Comparison of ENCODE assay signal across 15 cellular contexts in the genomic region with DNA sequence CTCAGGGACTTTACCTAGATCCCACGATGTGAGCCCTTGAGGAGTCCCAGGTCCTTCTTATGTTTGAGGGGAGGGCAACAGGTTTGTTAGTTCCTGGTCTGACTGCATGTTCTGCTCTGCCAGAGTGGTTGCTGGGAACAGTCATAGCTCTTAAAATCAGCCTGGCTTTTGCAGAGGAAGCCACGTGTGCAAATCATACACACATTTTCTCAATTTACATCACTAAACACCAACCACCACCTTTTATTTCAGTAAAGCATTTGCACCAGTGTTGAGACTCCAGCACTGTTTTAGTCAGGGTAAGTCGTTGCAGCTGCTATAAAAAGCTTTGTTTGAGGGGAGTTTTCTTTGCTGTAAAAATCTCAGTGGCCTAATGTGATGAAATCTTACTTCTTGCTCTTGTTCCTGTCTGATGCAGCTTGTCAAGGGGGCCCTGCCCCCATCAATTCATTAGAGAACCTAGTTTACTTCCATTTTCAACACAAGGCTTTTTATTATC.
DNase-seq lines count a peak whose midpoint lies in the region; ATAC-seq and TF ChIP-seq lines count a peak whose summit lies in the region.
"Had no signal": no experiment of that assay in that cellular context is flagged by ENCODE, and none has a peak within 500 bp of the region (broad histone marks: within the 10 kb centered on the region; RNA-seq: fewer than 3 reads in every experiment).

No MANE protein-coding gene starts in this region.

- H3K27ac ChIP-seq in GM23248, result no peak overlapping the region

- no peaks in the 10 kb centered on the region for H3K9me3 ChIP-seq in GM23248 (ENCODE audit: low read depth)

- H3K4me1 ChIP-seq in GM23248 (ENCODE audit: insufficient read depth), result no peaks in the 10 kb centered on the region

- no peaks in the 10 kb centered on the region for H3F3A ChIP-seq in GM23248 (ENCODE audit: insufficient read depth)

- H3K27me3 Mint-ChIP-seq in chondrocyte (ENCODE audit: low read depth), result no peaks in the 10 kb centered on the region
- H3K27me3 Mint-ChIP-seq: CD4-positive, alpha-beta memory T cell had no signal

- H2AFZ ChIP-seq in GM23248, result peak overlapping the region; percentile 46

- H4K20me1 ChIP-seq in GM23248 (ENCODE audit: insufficient read depth), result no peaks in the 10 kb centered on the region

- WGBS in GM23248 (ENCODE audit: low coverage in 1 of 2, low lambda C conversion rate in 2 of 2, missing lambda C conversion rate in 2 of 2), 2 experiments, result 41% methylated on average over 3 of the region's 3 CpGs

- DNase-seq in GM23248, result peak; percentile 6
- peak; percentile 29 for DNase-seq in KBM-7
- peak; percentile 3 for DNase-seq in fibroblast of mammary gland (ENCODE audit: low read depth)
- DNase-seq in HuH-7.5 (ENCODE audit: low spot score), result no peak
- DNase-seq in chondrocyte (ENCODE audit: low spot score), result no peak
- no peak for DNase-seq in activated effector memory CD4-positive, alpha-beta T cell treated with anti-CD3 and anti-CD28 coated beads, Interleukin-2, amount 50 U/mL, for 16 hours
- DNase-seq: CD4-positive, alpha-beta memory T cell; foreskin melanocyte; HFFc6; NCI-H2171; stimulated activated CD4-positive, alpha-beta T cell treated with anti-CD3 and anti-CD28 coated beads, Interleukin-2, amount 100 ng/mL, for 24 hours had no signal

- ATAC-seq in GM18517 (IDR thresholded peaks at IDR 0.05; ENCODE audit: unreplicated experiment) (peak; percentile 55), HG02571 (IDR thresholded peaks at IDR 0.05; ENCODE audit: unreplicated experiment) (no peak)
- ATAC-seq: HepG2, left lobe of liver had no signal

- H3K36me3 ChIP-seq in GM23248 (ENCODE audit: low read depth), result no peaks in the 10 kb centered on the region

- H3K27ac Mint-ChIP-seq in chondrocyte (ENCODE audit: unreplicated experiment), result no peak overlapping the region
- H3K27ac Mint-ChIP-seq: HFFc6 had no signal

- H3K4me2 ChIP-seq in GM23248 (ENCODE audit: unreplicated experiment), result no peak overlapping the region

- no peaks in the 10 kb centered on the region for H3K9me3 Mint-ChIP-seq in chondrocyte (ENCODE audit: low read depth)
- H3K9me3 Mint-ChIP-seq: HFFc6 had no signal

- H3K4me3 ChIP-seq in GM23248, result no peak overlapping the region
- no peak overlapping the region for H3K4me3 ChIP-seq in fibroblast of mammary gland (ENCODE audit: control insufficient read depth, low read depth, low read length)

- no peaks in the 10 kb centered on the region for H3K36me3 Mint-ChIP-seq in chondrocyte (ENCODE audit: low read depth)
- H3K36me3 Mint-ChIP-seq: CD4-positive, alpha-beta memory T cell had no signal

- in situ Hi-C loops in GM23248 (cut with MboI), result no loop called here
- in situ Hi-C loops in KBM-7 (cut with MboI; ENCODE audit: low pct_unique_long_range_greater_than_20kb, low sequenced_read_pairs), result no loop called here

- no peak overlapping the region for H3K9ac ChIP-seq in GM23248

- H3K4me3 Mint-ChIP-seq in chondrocyte (ENCODE audit: unreplicated experiment), result no peak overlapping the region
- H3K4me3 Mint-ChIP-seq: CD4-positive, alpha-beta memory T cell; HFFc6 had no signal

- no peaks in the 10 kb centered on the region for H3K27me3 ChIP-seq in GM23248 (replicated peaks; ENCODE audit: insufficient read depth)

- TF ChIP-seq CTCF in fibroblast of mammary gland (conservative IDR thresholded peaks at IDR 0.05; ENCODE audit: control insufficient read depth, insufficient read depth, low read depth, low read length), result no peak
- TF ChIP-seq CTCF in chondrocyte (IDR thresholded peaks at IDR 0.05), result no peak

- no peaks in the 10 kb centered on the region for H3K79me2 ChIP-seq in GM23248 (ENCODE audit: insufficient read depth)

- no peaks in the 10 kb centered on the region for H3K9me2 ChIP-seq in GM23248 (ENCODE audit: insufficient read depth)

- H3K4me1 Mint-ChIP-seq in chondrocyte (ENCODE audit: low read depth), result peaks cover 9% of the 10 kb centered on the region

Comparison
In these comparisons a context has a peak if more than half of its experiments do, and no peak if none do; other contexts are left out.
1. DNase-seq: peak in GM23248 (single experiment), KBM-7 (single experiment) and fibroblast of mammary gland (single experiment); none in HuH-7.5 (single experiment), chondrocyte (single experiment) and activated effector memory CD4-positive, alpha-beta T cell treated with anti-CD3 and anti-CD28 coated beads, Interleukin-2, amount 50 U/mL, for 16 hours (single experiment).